ENCODE assay signal across 24 cellular contexts in the genomic region with DNA sequence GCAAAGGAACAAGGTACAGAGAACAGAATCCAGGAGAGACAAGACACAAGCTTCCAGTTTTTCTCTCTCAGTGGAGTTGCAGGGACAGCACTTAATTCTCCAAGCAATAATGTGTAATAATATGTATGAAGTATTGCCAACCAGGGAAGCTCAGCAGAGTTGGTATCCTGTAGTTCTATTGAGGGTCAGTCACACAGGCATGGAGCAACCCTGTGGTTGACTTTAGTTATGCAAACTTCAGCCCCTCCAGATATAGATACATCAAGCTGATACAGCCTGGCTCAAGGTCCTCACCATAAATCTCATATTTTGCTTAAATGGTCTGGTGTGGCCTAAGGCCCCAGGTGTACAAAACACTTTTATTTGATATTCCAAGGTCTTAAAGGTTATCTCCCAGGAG.
"Had no signal": no experiment of that assay in that cellular context is flagged by ENCODE, and none has a peak within 500 bp of the region (broad histone marks: within the 10 kb centered on the region; RNA-seq: fewer than 3 reads in every experiment).

No MANE protein-coding gene starts in this region.

- DNase-seq: activated CD4-positive, alpha-beta memory T cell treated with anti-CD3 and anti-CD28 coated beads, Interleukin-2, amount 10 ng/mL, durations not matched to agents 7 days and 5 days; activated CD4-positive, alpha-beta T cell treated with anti-CD3 and anti-CD28 coated beads for 1 hour; activated CD4-positive, alpha-beta T cell treated with anti-CD3 and anti-CD28 coated beads for 48 hours; activated CD4-positive, CD25-positive, alpha-beta regulatory T cell; activated CD8-positive, alpha-beta memory T cell treated with anti-CD3 and anti-CD28 coated beads for 24 hours; activated CD8-positive, alpha-beta memory T cell treated with anti-CD3 and anti-CD28 coated beads, Interleukin-2, amount 10 ng/mL, durations not matched to agents 7 days and 5 days; activated CD8-positive, alpha-beta memory T cell treated with anti-CD3 and anti-CD28 coated beads, Interleukin-2, amount 50 U/mL, for 48 hours; activated effector memory CD4-positive, alpha-beta T cell treated with Interleukin-2 at 50 U/mL for 16 hours; activated naive CD4-positive, alpha-beta T cell treated with anti-CD3 and anti-CD28 coated beads, Interleukin-2, amount 10 ng/mL, durations not matched to agents 7 days and 5 days; activated naive CD8-positive, alpha-beta T cell treated with anti-CD3 and anti-CD28 coated beads, Interleukin-2, amount 50 U/mL, for 24 hours; activated T-cell treated with anti-CD3 and anti-CD28 coated beads, Interleukin-2, amount 50 U/mL, for 48 hours; amniotic stem cell; aorta; brain microvascular endothelial cell; central memory CD4-positive, alpha-beta T cell; NCI-H1417 treated with DMSO at 0.1 percent for 48 hours; NCI-H187 treated with DMSO at 0.1 percent for 48 hours; NCI-H2227 treated with DMSO at 0.1 percent for 48 hours; PC-9; Right ventricle myocardium superior had no signal

- H3K27me3 ChIP-seq: brain microvascular endothelial cell had no signal

- H3K27me3 Mint-ChIP-seq: activated CD4-positive, alpha-beta memory T cell treated with anti-CD3 and anti-CD28 coated beads, Interleukin-2, amount 10 ng/mL, durations not matched to agents 7 days and 5 days; activated CD8-positive, alpha-beta memory T cell treated with anti-CD3 and anti-CD28 coated beads, Interleukin-2, amount 10 ng/mL, durations not matched to agents 7 days and 5 days; activated naive CD4-positive, alpha-beta T cell treated with anti-CD3 and anti-CD28 coated beads, Interleukin-2, amount 10 ng/mL, durations not matched to agents 7 days and 5 days; activated naive CD8-positive, alpha-beta T cell; activated naive CD8-positive, alpha-beta T cell treated with anti-CD3 and anti-CD28 coated beads, Interleukin-2, amount 50 U/mL, for 24 hours had no signal

- H3K4me3 ChIP-seq: PC-9, SK-N-MC had no signal

- H3K36me3 ChIP-seq: brain microvascular endothelial cell had no signal

- H3K4me3 Mint-ChIP-seq: activated CD4-positive, alpha-beta memory T cell treated with anti-CD3 and anti-CD28 coated beads, Interleukin-2, amount 10 ng/mL, durations not matched to agents 7 days and 5 days; activated CD8-positive, alpha-beta memory T cell treated with anti-CD3 and anti-CD28 coated beads, Interleukin-2, amount 10 ng/mL, durations not matched to agents 7 days and 5 days; activated naive CD4-positive, alpha-beta T cell treated with anti-CD3 and anti-CD28 coated beads, Interleukin-2, amount 10 ng/mL, durations not matched to agents 7 days and 5 days; activated naive CD8-positive, alpha-beta T cell; activated naive CD8-positive, alpha-beta T cell treated with anti-CD3 and anti-CD28 coated beads, Interleukin-2, amount 50 U/mL, for 24 hours; T-helper 1 cell treated with Interleukin-12 subunit alpha and Interleukin-12 subunit beta and Interleukin-4 antibody, amounts not matched to agents 30 μg/mL and 1 μg/mL, for 36 hours; T-helper 2 cell treated with Interferon-gamma antibody and Interleukin-4, amounts not matched to agents 5 μg/mL and 100 μg/mL, for 36 hours had no signal

- H3K9me3 Mint-ChIP-seq: activated naive CD8-positive, alpha-beta T cell treated with anti-CD3 and anti-CD28 coated beads, Interleukin-2, amount 50 U/mL, for 24 hours; T-helper 1 cell treated with Interleukin-12 subunit alpha and Interleukin-12 subunit beta and Interleukin-4 antibody, amounts not matched to agents 30 μg/mL and 1 μg/mL, for 36 hours had no signal

- ATAC-seq: activated CD8-positive, alpha-beta memory T cell treated with anti-CD3 and anti-CD28 coated beads, Interleukin-2, amount 10 ng/mL, durations not matched to agents 7 days and 5 days; activated naive CD8-positive, alpha-beta T cell treated with anti-CD3 and anti-CD28 coated beads, Interleukin-2, amount 50 U/mL, for 24 hours had no signal

- H3K4me1 Mint-ChIP-seq: activated CD4-positive, alpha-beta memory T cell treated with anti-CD3 and anti-CD28 coated beads, Interleukin-2, amount 10 ng/mL, durations not matched to agents 7 days and 5 days; activated CD8-positive, alpha-beta memory T cell treated with anti-CD3 and anti-CD28 coated beads, Interleukin-2, amount 10 ng/mL, durations not matched to agents 7 days and 5 days; activated naive CD4-positive, alpha-beta T cell treated with anti-CD3 and anti-CD28 coated beads, Interleukin-2, amount 10 ng/mL, durations not matched to agents 7 days and 5 days; activated naive CD8-positive, alpha-beta T cell treated with anti-CD3 and anti-CD28 coated beads, Interleukin-2, amount 50 U/mL, for 24 hours had no signal

- H3K27ac ChIP-seq: brain microvascular endothelial cell, PC-9, SK-N-MC had no signal

- H3K4me2 ChIP-seq: PC-9 had no signal

- H2AFZ ChIP-seq: PC-9 had no signal

- H3K36me3 Mint-ChIP-seq: activated naive CD4-positive, alpha-beta T cell treated with anti-CD3 and anti-CD28 coated beads, Interleukin-2, amount 10 ng/mL, durations not matched to agents 7 days and 5 days; activated naive CD8-positive, alpha-beta T cell had no signal

- H3K27ac Mint-ChIP-seq: activated CD4-positive, alpha-beta memory T cell treated with anti-CD3 and anti-CD28 coated beads, Interleukin-2, amount 10 ng/mL, durations not matched to agents 7 days and 5 days; activated CD8-positive, alpha-beta memory T cell treated with anti-CD3 and anti-CD28 coated beads, Interleukin-2, amount 10 ng/mL, durations not matched to agents 7 days and 5 days; activated naive CD4-positive, alpha-beta T cell treated with anti-CD3 and anti-CD28 coated beads, Interleukin-2, amount 10 ng/mL, durations not matched to agents 7 days and 5 days; activated naive CD8-positive, alpha-beta T cell; activated naive CD8-positive, alpha-beta T cell treated with anti-CD3 and anti-CD28 coated beads, Interleukin-2, amount 50 U/mL, for 24 hours; T-helper 1 cell treated with Interleukin-12 subunit alpha and Interleukin-12 subunit beta and Interleukin-4 antibody, amounts not matched to agents 30 μg/mL and 1 μg/mL, for 36 hours; T-helper 2 cell treated with Interferon-gamma antibody and Interleukin-4, amounts not matched to agents 5 μg/mL and 100 μg/mL, for 36 hours had no signal
